Comparison of ENCODE assay signal across 34 cellular contexts in genomic region chr6:8686077-8686476, GRCh38.
"Had no signal": no experiment of that assay in that cellular context is flagged by ENCODE, and none has a peak within 500 bp of the region (broad histone marks: within the 10 kb centered on the region; RNA-seq: fewer than 3 reads in every experiment).

No MANE protein-coding gene starts in this region.

- H3K4me3 Mint-ChIP-seq: activated CD4-positive, alpha-beta memory T cell treated with anti-CD3 and anti-CD28 coated beads for 36 hours; activated CD4-positive, alpha-beta T cell treated with anti-CD3 and anti-CD28 coated beads for 36 hours; activated CD4-positive, alpha-beta T cell treated with anti-CD3 and anti-CD28 coated beads, Interleukin-2, amount 10 ng/mL, durations not matched to agents 24 days and 14 days; activated CD8-positive, alpha-beta memory T cell treated with anti-CD3 and anti-CD28 coated beads, Interleukin-2, amount 10 ng/mL, durations not matched to agents 7 days and 5 days; activated CD8-positive, alpha-beta T cell treated with anti-CD3 and anti-CD28 coated beads, Interleukin-2, amount 10 ng/mL, durations not matched to agents 7 days and 5 days; activated naive CD4-positive, alpha-beta T cell treated with anti-CD3 and anti-CD28 coated beads, Interleukin-2, amount 10 ng/mL, durations not matched to agents 7 days and 5 days; activated naive CD8-positive, alpha-beta T cell treated with anti-CD3 and anti-CD28 coated beads, Interleukin-2, amount 10 ng/mL, durations not matched to agents 7 days and 5 days; activated T-cell treated with anti-CD3 and anti-CD28 coated beads, Interleukin-2, amount 50 U/mL, for 72 hours; brain; T-helper 17 cell; T-helper 2 cell treated with Interferon-gamma antibody and Interleukin-4, amounts not matched to agents 5 μg/mL and 100 μg/mL, for 36 hours had no signal

- H3K27me3 Mint-ChIP-seq: activated CD4-positive, alpha-beta memory T cell treated with anti-CD3 and anti-CD28 coated beads for 36 hours; activated CD4-positive, alpha-beta T cell treated with anti-CD3 and anti-CD28 coated beads for 36 hours; activated CD4-positive, alpha-beta T cell treated with anti-CD3 and anti-CD28 coated beads, Interleukin-2, amount 10 ng/mL, durations not matched to agents 24 days and 14 days; activated CD8-positive, alpha-beta memory T cell treated with anti-CD3 and anti-CD28 coated beads, Interleukin-2, amount 10 ng/mL, durations not matched to agents 7 days and 5 days; activated naive CD4-positive, alpha-beta T cell treated with anti-CD3 and anti-CD28 coated beads, Interleukin-2, amount 10 ng/mL, durations not matched to agents 7 days and 5 days; activated naive CD8-positive, alpha-beta T cell treated with anti-CD3 and anti-CD28 coated beads, Interleukin-2, amount 10 ng/mL, durations not matched to agents 7 days and 5 days; T-helper 17 cell had no signal

- H3K36me3 Mint-ChIP-seq: activated CD4-positive, alpha-beta memory T cell treated with anti-CD3 and anti-CD28 coated beads for 36 hours; activated CD8-positive, alpha-beta memory T cell treated with anti-CD3 and anti-CD28 coated beads, Interleukin-2, amount 10 ng/mL, durations not matched to agents 7 days and 5 days; activated naive CD4-positive, alpha-beta T cell treated with anti-CD3 and anti-CD28 coated beads, Interleukin-2, amount 10 ng/mL, durations not matched to agents 7 days and 5 days; activated naive CD4-positive, alpha-beta T cell treated with anti-CD3 and anti-CD28 coated beads, Interleukin-2, amount 50 U/mL, for 72 hours; activated naive CD8-positive, alpha-beta T cell treated with anti-CD3 and anti-CD28 coated beads, Interleukin-2, amount 10 ng/mL, durations not matched to agents 7 days and 5 days; brain had no signal

- DNase-seq: activated CD4-positive, alpha-beta memory T cell treated with anti-CD3 and anti-CD28 coated beads for 36 hours; activated CD4-positive, alpha-beta T cell treated with anti-CD3 and anti-CD28 coated beads for 36 hours; activated CD4-positive, alpha-beta T cell treated with anti-CD3 and anti-CD28 coated beads, Interleukin-2, amount 10 ng/mL, durations not matched to agents 24 days and 14 days; activated CD4-positive, CD25-positive, alpha-beta regulatory T cell; activated CD4-positive, CD25-positive, alpha-beta regulatory T cell treated with anti-CD3 and anti-CD28 coated beads, Interleukin-2, amount 50 U/mL, for 72 hours; activated CD8-positive, alpha-beta memory T cell treated with anti-CD3 and anti-CD28 coated beads, Interleukin-2, amount 10 ng/mL, durations not matched to agents 7 days and 5 days; activated CD8-positive, alpha-beta memory T cell treated with anti-CD3 and anti-CD28 coated beads, Interleukin-2, amount 50 U/mL, for 4 hours; activated CD8-positive, alpha-beta T cell treated with anti-CD3 and anti-CD28 coated beads, Interleukin-2, amount 10 ng/mL, durations not matched to agents 7 days and 5 days; activated gamma-delta T cell; activated naive CD4-positive, alpha-beta T cell; activated naive CD4-positive, alpha-beta T cell treated with anti-CD3 and anti-CD28 coated beads, Interleukin-2, amount 10 ng/mL, durations not matched to agents 7 days and 5 days; activated naive CD8-positive, alpha-beta T cell treated with anti-CD3 and anti-CD28 coated beads, Interleukin-2, amount 10 ng/mL, durations not matched to agents 7 days and 5 days; activated T-cell treated with anti-CD3 and anti-CD28 coated beads, Interleukin-2, amount 50 U/mL, for 1 hour; activated T-cell treated with anti-CD3 and anti-CD28 coated beads, Interleukin-2, amount 50 U/mL, for 72 hours; central memory CD4-positive, alpha-beta T cell; cerebellar nuclear complex; colonic mucosa; effector CD8-positive, alpha-beta T cell; esophagus squamous epithelium; foreskin melanocyte; heart right ventricle; T-helper 17 cell; T1000; WERI-Rb-1 had no signal

- H3K27ac Mint-ChIP-seq: activated CD4-positive, alpha-beta memory T cell treated with anti-CD3 and anti-CD28 coated beads for 36 hours; activated CD4-positive, alpha-beta T cell treated with anti-CD3 and anti-CD28 coated beads for 36 hours; activated CD4-positive, alpha-beta T cell treated with anti-CD3 and anti-CD28 coated beads, Interleukin-2, amount 10 ng/mL, durations not matched to agents 24 days and 14 days; activated CD8-positive, alpha-beta memory T cell treated with anti-CD3 and anti-CD28 coated beads, Interleukin-2, amount 10 ng/mL, durations not matched to agents 7 days and 5 days; activated CD8-positive, alpha-beta T cell treated with anti-CD3 and anti-CD28 coated beads, Interleukin-2, amount 10 ng/mL, durations not matched to agents 7 days and 5 days; activated naive CD4-positive, alpha-beta T cell treated with anti-CD3 and anti-CD28 coated beads, Interleukin-2, amount 10 ng/mL, durations not matched to agents 7 days and 5 days; activated naive CD4-positive, alpha-beta T cell treated with anti-CD3 and anti-CD28 coated beads, Interleukin-2, amount 50 U/mL, for 72 hours; activated naive CD8-positive, alpha-beta T cell treated with anti-CD3 and anti-CD28 coated beads, Interleukin-2, amount 10 ng/mL, durations not matched to agents 7 days and 5 days; activated T-cell treated with anti-CD3 and anti-CD28 coated beads, Interleukin-2, amount 50 U/mL, for 72 hours; brain; T-helper 17 cell; T-helper 2 cell treated with Interferon-gamma antibody and Interleukin-4, amounts not matched to agents 5 μg/mL and 100 μg/mL, for 36 hours had no signal

- H3K36me3 ChIP-seq: ascending aorta, cardiac muscle cell, colonic mucosa, esophagus squamous epithelium, gastroesophageal sphincter, heart right ventricle, WERI-Rb-1 had no signal

- ATAC-seq: activated CD4-positive, alpha-beta T cell treated with anti-CD3 and anti-CD28 coated beads for 36 hours; activated CD8-positive, alpha-beta memory T cell treated with anti-CD3 and anti-CD28 coated beads, Interleukin-2, amount 10 ng/mL, durations not matched to agents 7 days and 5 days; activated CD8-positive, alpha-beta T cell treated with anti-CD3 and anti-CD28 coated beads, Interleukin-2, amount 10 ng/mL, durations not matched to agents 7 days and 5 days; activated naive CD4-positive, alpha-beta T cell treated with anti-CD3 and anti-CD28 coated beads, Interleukin-2, amount 50 U/mL, for 72 hours; activated T-cell treated with anti-CD3 and anti-CD28 coated beads, Interleukin-2, amount 50 U/mL, for 72 hours; gastroesophageal sphincter; heart right ventricle; T-helper 17 cell had no signal

- H3K9me3 Mint-ChIP-seq: activated CD4-positive, alpha-beta T cell treated with anti-CD3 and anti-CD28 coated beads, Interleukin-2, amount 10 ng/mL, durations not matched to agents 24 days and 14 days; activated naive CD4-positive, alpha-beta T cell treated with anti-CD3 and anti-CD28 coated beads, Interleukin-2, amount 10 ng/mL, durations not matched to agents 7 days and 5 days; T-helper 2 cell treated with Interferon-gamma antibody and Interleukin-4, amounts not matched to agents 5 μg/mL and 100 μg/mL, for 36 hours had no signal

- H3K27me3 ChIP-seq: ascending aorta, breast epithelium, cardiac muscle cell, colonic mucosa, esophagus squamous epithelium, gastroesophageal sphincter, heart right ventricle had no signal

- FAIRE-seq: endometrium, endothelial cell of umbilical vein had no signal

- H3K27ac ChIP-seq: ascending aorta, breast epithelium, cardiac muscle cell, colonic mucosa, epithelial cell of prostate, esophagus squamous epithelium, gastroesophageal sphincter, heart right ventricle, WERI-Rb-1 had no signal

- H3K4me1 ChIP-seq: ascending aorta, breast epithelium, colonic mucosa, esophagus squamous epithelium, gastroesophageal sphincter, heart right ventricle had no signal

- H3K4me1 Mint-ChIP-seq: activated CD4-positive, alpha-beta T cell treated with anti-CD3 and anti-CD28 coated beads for 36 hours; activated CD4-positive, alpha-beta T cell treated with anti-CD3 and anti-CD28 coated beads, Interleukin-2, amount 10 ng/mL, durations not matched to agents 24 days and 14 days; activated CD8-positive, alpha-beta memory T cell treated with anti-CD3 and anti-CD28 coated beads, Interleukin-2, amount 10 ng/mL, durations not matched to agents 7 days and 5 days; activated naive CD4-positive, alpha-beta T cell treated with anti-CD3 and anti-CD28 coated beads, Interleukin-2, amount 10 ng/mL, durations not matched to agents 7 days and 5 days; activated naive CD8-positive, alpha-beta T cell treated with anti-CD3 and anti-CD28 coated beads, Interleukin-2, amount 10 ng/mL, durations not matched to agents 7 days and 5 days; brain; T-helper 17 cell had no signal

- H3K9me3 ChIP-seq: ascending aorta, breast epithelium, colonic mucosa, esophagus squamous epithelium, gastroesophageal sphincter, heart right ventricle had no signal

- H3K4me3 ChIP-seq: ascending aorta, breast epithelium, cardiac muscle cell, colonic mucosa, esophagus squamous epithelium, gastroesophageal sphincter, heart right ventricle had no signal
